In the genomic region with DNA sequence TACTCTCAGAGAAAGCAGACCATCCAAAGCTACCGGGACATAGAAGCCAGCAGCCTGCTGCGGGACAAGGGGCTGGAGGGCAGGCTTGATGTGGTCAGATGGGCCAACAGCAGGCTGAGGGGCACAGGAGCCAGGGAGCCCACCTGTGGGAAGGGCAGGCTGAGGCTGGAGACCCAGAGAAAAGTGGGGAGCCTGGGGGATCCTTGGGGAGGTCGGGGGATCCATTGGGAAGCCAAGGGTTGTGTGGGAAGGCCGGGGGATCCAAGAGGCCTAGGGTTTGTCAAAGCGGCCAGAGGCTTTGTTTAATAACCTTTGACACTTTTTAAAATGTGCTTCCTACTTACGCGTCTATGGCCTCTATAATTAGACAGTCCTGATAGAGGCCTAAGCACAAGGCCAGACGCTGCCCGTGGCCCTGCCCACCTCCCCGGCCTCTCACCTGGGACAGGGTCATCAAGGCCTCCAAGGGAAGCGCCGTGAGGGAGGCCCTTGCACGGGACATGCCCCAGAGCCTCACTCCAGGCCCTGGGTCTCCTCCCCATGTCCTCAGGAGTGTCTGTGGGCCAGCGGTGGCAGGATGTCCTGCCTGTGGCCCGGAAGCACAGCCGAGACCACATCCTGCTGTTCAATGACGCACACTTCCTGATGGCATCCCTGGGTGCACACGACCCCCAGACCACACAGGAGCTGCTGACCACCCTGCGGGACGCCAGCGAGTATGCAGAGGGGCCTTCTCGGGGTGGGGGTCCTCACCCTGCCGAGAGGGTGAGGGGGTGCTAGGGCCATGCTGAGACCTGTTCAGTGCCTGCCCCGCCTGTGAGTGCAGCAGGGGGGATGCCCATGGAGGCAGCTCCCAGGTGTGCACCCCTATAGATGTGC, we compare ENCODE assay signal across 1 cellular context.
TF ChIP-seq lines count a peak whose summit lies in the region.

No MANE protein-coding gene starts in this region.

TF ChIP-seq in SK-N-SH, 30 proteins besides CTCF, POLR2A, EP300 and RAD21:
- TF ChIP-seq ZBTB33 (IDR thresholded peaks at IDR 0.05; ENCODE audit: borderline replicate concordance, low read depth) (no peak), MXI1 (IDR thresholded peaks at IDR 0.05; ENCODE audit: low read depth, low read length) (no peak), NFIC (IDR thresholded peaks at IDR 0.05; ENCODE audit: borderline replicate concordance) (no peak), GABPA (IDR thresholded peaks at IDR 0.05; ENCODE audit: low read depth) (no peak), NRF1 (IDR thresholded peaks at IDR 0.05; ENCODE audit: low read depth, low read length) (no peak), FOXM1 (IDR thresholded peaks at IDR 0.05; ENCODE audit: low read depth) (no peak), REST (IDR thresholded peaks at IDR 0.05; ENCODE audit: low read depth, low read length) (no peak), PBX3 (IDR thresholded peaks at IDR 0.05) (no peak)
TF ChIP-seq in SK-N-SH: peak in this region for 0.
